In the genomic region with DNA sequence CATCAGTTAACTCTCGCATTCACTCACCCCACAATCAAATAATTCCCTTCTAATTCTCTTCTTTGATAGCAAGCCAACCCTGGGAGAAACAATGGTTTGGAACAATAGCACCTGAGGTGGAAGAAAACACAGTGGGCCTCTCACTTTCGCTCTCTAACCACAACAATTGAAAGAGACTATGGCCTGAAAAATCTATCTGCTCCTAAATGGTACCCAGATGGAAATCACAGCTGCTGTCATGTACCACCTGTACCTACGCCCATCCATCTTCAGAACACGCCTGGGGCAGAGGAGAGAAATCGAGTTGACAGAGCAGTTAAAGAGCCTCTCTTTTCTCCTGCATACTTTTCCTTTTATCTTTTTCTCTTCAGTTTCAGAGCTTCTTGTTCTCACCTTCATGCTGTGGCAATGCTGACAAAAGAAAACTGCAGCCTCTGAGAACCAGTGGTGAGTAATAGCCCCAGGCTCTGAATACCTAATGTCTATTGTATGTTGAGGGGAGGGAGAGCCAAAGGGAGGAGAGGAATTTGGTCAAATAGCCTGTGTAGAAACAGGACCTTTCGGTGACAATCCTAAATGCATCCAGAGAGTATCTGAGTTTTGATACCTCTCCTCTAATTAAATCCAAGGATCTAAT, we compare ENCODE assay signal across 14 cellular contexts. TPM values are rescaled to one million over a fixed set of nuclear protein-coding genes. Genes with fewer than 3 reads are reported as not detected.
DNase-seq lines count a peak whose midpoint lies in the region; ATAC-seq and TF ChIP-seq lines count a peak whose summit lies in the region.
"Had no signal": no experiment of that assay in that cellular context is flagged by ENCODE, and none has a peak within 500 bp of the region (broad histone marks: within the 10 kb centered on the region; RNA-seq: fewer than 3 reads in every experiment).

No MANE protein-coding gene starts in this region.

- peaks cover 32% of the 10 kb centered on the region for H3K4me1 Mint-ChIP-seq in brain
- H3K4me1 Mint-ChIP-seq in activated CD8-positive, alpha-beta T cell treated with anti-CD3 and anti-CD28 coated beads, Interleukin-2, amount 10 ng/mL, durations not matched to agents 7 days and 5 days (ENCODE audit: low read depth) = no peaks in the 10 kb centered on the region
- no peaks in the 10 kb centered on the region for H3K4me1 Mint-ChIP-seq in activated T-helper 2 cell treated with anti-CD3 and anti-CD28 coated beads, Interferon-gamma antibody, Interleukin-2, Interleukin-4, amounts not matched to agents 10 μg/mL and 5 μg/mL and 100 μg/mL, durations not matched to agents 14 hours and 24 hours and 36 hours (ENCODE audit: low read depth)
- H3K4me1 Mint-ChIP-seq: CD14-positive monocyte had no signal

- CTCF ChIA-PET in activated CD8-positive, alpha-beta T cell treated with anti-CD3 and anti-CD28 coated beads, Interleukin-2, amount 10 ng/mL, durations not matched to agents 7 days and 5 days (lab: Charles Lee) = no interaction called here

- intact Hi-C loops in activated T-helper 2 cell treated with anti-CD3 and anti-CD28 coated beads, Interferon-gamma antibody, Interleukin-2, Interleukin-4, amounts not matched to agents 10 μg/mL and 5 μg/mL and 100 μg/mL, durations not matched to agents 14 hours and 24 hours and 36 hours (cut with micrococcal nuclease) = no loop called here

- no peaks in the 10 kb centered on the region for H3K27me3 ChIP-seq in layer of hippocampus (ENCODE audit: control insufficient read depth, insufficient read depth, low read length)

- ATAC-seq in activated CD8-positive, alpha-beta T cell treated with anti-CD3 and anti-CD28 coated beads, Interleukin-2, amount 10 ng/mL, durations not matched to agents 7 days and 5 days = no peak
- ATAC-seq in HG03039 (IDR thresholded peaks at IDR 0.05; ENCODE audit: unreplicated experiment) = no peak

- DNase-seq in AG08395 (ENCODE audit: low spot score) = peak; percentile 55
- DNase-seq in HT1080 (ENCODE audit: low read depth) = peak; percentile 48
- no peak for DNase-seq in activated CD8-positive, alpha-beta T cell treated with anti-CD3 and anti-CD28 coated beads, Interleukin-2, amount 10 ng/mL, durations not matched to agents 7 days and 5 days
- no peak for DNase-seq in activated T-helper 2 cell treated with anti-CD3 and anti-CD28 coated beads, Interferon-gamma antibody, Interleukin-2, Interleukin-4, amounts not matched to agents 10 μg/mL and 5 μg/mL and 100 μg/mL, durations not matched to agents 14 hours and 24 hours and 36 hours (ENCODE audit: low spot score)
- DNase-seq in NCI-H2227 (lab: John Stamatoyannopoulos, UW; ENCODE audit: unreplicated experiment) = no peak
- DNase-seq: activated T-cell treated with anti-CD3 and anti-CD28 coated beads for 4 hours; stimulated activated CD4-positive, alpha-beta T cell treated with anti-CD3 and anti-CD28 coated beads, Interleukin-2, amount 100 ng/mL, for 24 hours had no signal

- H3K36me3 Mint-ChIP-seq in brain = no peaks in the 10 kb centered on the region
- H3K36me3 Mint-ChIP-seq in activated CD8-positive, alpha-beta T cell treated with anti-CD3 and anti-CD28 coated beads, Interleukin-2, amount 10 ng/mL, durations not matched to agents 7 days and 5 days (ENCODE audit: low read depth) = no peaks in the 10 kb centered on the region
- no peaks in the 10 kb centered on the region for H3K36me3 Mint-ChIP-seq in activated T-helper 2 cell treated with anti-CD3 and anti-CD28 coated beads, Interferon-gamma antibody, Interleukin-2, Interleukin-4, amounts not matched to agents 10 μg/mL and 5 μg/mL and 100 μg/mL, durations not matched to agents 14 hours and 24 hours and 36 hours (ENCODE audit: low read depth)
- H3K36me3 Mint-ChIP-seq: CD14-positive monocyte had no signal

- peak overlapping the region; percentile 15 to 94 (median 84) for H3K27ac Mint-ChIP-seq in brain
- no peak overlapping the region for H3K27ac Mint-ChIP-seq in activated CD8-positive, alpha-beta T cell treated with anti-CD3 and anti-CD28 coated beads, Interleukin-2, amount 10 ng/mL, durations not matched to agents 7 days and 5 days
- H3K27ac Mint-ChIP-seq in activated T-helper 2 cell treated with anti-CD3 and anti-CD28 coated beads, Interferon-gamma antibody, Interleukin-2, Interleukin-4, amounts not matched to agents 10 μg/mL and 5 μg/mL and 100 μg/mL, durations not matched to agents 14 hours and 24 hours and 36 hours = no peak overlapping the region
- H3K27ac Mint-ChIP-seq: CD14-positive monocyte had no signal

- no peaks in the 10 kb centered on the region for H3K9me3 Mint-ChIP-seq in brain
- no peaks in the 10 kb centered on the region for H3K9me3 Mint-ChIP-seq in activated CD8-positive, alpha-beta T cell treated with anti-CD3 and anti-CD28 coated beads, Interleukin-2, amount 10 ng/mL, durations not matched to agents 7 days and 5 days (ENCODE audit: insufficient read depth)
- H3K9me3 Mint-ChIP-seq in activated T-helper 2 cell treated with anti-CD3 and anti-CD28 coated beads, Interferon-gamma antibody, Interleukin-2, Interleukin-4, amounts not matched to agents 10 μg/mL and 5 μg/mL and 100 μg/mL, durations not matched to agents 14 hours and 24 hours and 36 hours = no peaks in the 10 kb centered on the region

- H3K27me3 Mint-ChIP-seq in brain = no peaks in the 10 kb centered on the region
- H3K27me3 Mint-ChIP-seq in activated CD8-positive, alpha-beta T cell treated with anti-CD3 and anti-CD28 coated beads, Interleukin-2, amount 10 ng/mL, durations not matched to agents 7 days and 5 days (ENCODE audit: low read depth) = no peaks in the 10 kb centered on the region
- H3K27me3 Mint-ChIP-seq in activated T-helper 2 cell treated with anti-CD3 and anti-CD28 coated beads, Interferon-gamma antibody, Interleukin-2, Interleukin-4, amounts not matched to agents 10 μg/mL and 5 μg/mL and 100 μg/mL, durations not matched to agents 14 hours and 24 hours and 36 hours (ENCODE audit: low read depth) = peaks cover 4% of the 10 kb centered on the region

- peak overlapping the region; percentile 11 for H3K27ac ChIP-seq in layer of hippocampus (ENCODE audit: low read depth, low read length)
- H3K27ac ChIP-seq: KMS-11, SK-N-MC had no signal

- POLR2A ChIA-PET in activated CD8-positive, alpha-beta T cell treated with anti-CD3 and anti-CD28 coated beads, Interleukin-2, amount 10 ng/mL, durations not matched to agents 7 days and 5 days (lab: Charles Lee) = no interaction called here

- TF ChIP-seq CTCF in brain (conservative IDR thresholded peaks at IDR 0.05) = no peak

- peak overlapping the region; percentile 7 to 64 (median 39) for H3K4me3 Mint-ChIP-seq in brain
- H3K4me3 Mint-ChIP-seq in activated CD8-positive, alpha-beta T cell treated with anti-CD3 and anti-CD28 coated beads, Interleukin-2, amount 10 ng/mL, durations not matched to agents 7 days and 5 days = no peak overlapping the region
- no peak overlapping the region for H3K4me3 Mint-ChIP-seq in activated T-helper 2 cell treated with anti-CD3 and anti-CD28 coated beads, Interferon-gamma antibody, Interleukin-2, Interleukin-4, amounts not matched to agents 10 μg/mL and 5 μg/mL and 100 μg/mL, durations not matched to agents 14 hours and 24 hours and 36 hours (ENCODE audit: low read depth)
- H3K4me3 Mint-ChIP-seq: CD14-positive monocyte had no signal

RNA-seq across cellular contexts. Expression of a gene that starts 57.8 kb away (rescaled TPM):
- not detected in 2 replicates for total RNA-seq in HT1080 (2014; rRNA removed; shearing (Covaris generic))
- 0.03 TPM in 1 of 2 replicates, not detected in the other for polyA plus RNA-seq in HT1080 (2015; cell fraction: cytosol; rRNA removed)
- polyA plus RNA-seq in HT1080 (2015; cell fraction: nucleus; rRNA removed) = 0.08 and 0.09 TPM in 2 replicates
- not detected for polyA plus RNA-seq in brain (ENCODE audit: insufficient read depth, low read depth, low replicate concordance)
- under 1 TPM; 0.37 to 0.66 TPM for total RNA-seq in activated CD8-positive, alpha-beta T cell treated with anti-CD3 and anti-CD28 coated beads, Interleukin-2, amount 10 ng/mL, durations not matched to agents 7 days and 5 days
- total RNA-seq in activated T-helper 2 cell treated with anti-CD3 and anti-CD28 coated beads, Interferon-gamma antibody, Interleukin-2, Interleukin-4, amounts not matched to agents 10 μg/mL and 5 μg/mL and 100 μg/mL, durations not matched to agents 14 hours and 24 hours and 36 hours = not detected in 2 replicates
- total RNA-seq: urinary bladder had no signal

Comparison
In these comparisons a context has a peak if more than half of its experiments do, and no peak if none do; other contexts are left out.
1. DNase-seq: peak in AG08395 (single experiment) and HT1080 (single experiment); none in activated CD8-positive, alpha-beta T cell treated with anti-CD3 and anti-CD28 coated beads, Interleukin-2, amount 10 ng/mL, durations not matched to agents 7 days and 5 days (single experiment), activated T-helper 2 cell treated with anti-CD3 and anti-CD28 coated beads, Interferon-gamma antibody, Interleukin-2, Interleukin-4, amounts not matched to agents 10 μg/mL and 5 μg/mL and 100 μg/mL, durations not matched to agents 14 hours and 24 hours and 36 hours (single experiment) and NCI-H2227 (single experiment).
2. H3K27ac Mint-ChIP-seq: peak in brain (5 of 5); none in activated CD8-positive, alpha-beta T cell treated with anti-CD3 and anti-CD28 coated beads, Interleukin-2, amount 10 ng/mL, durations not matched to agents 7 days and 5 days (single experiment) and activated T-helper 2 cell treated with anti-CD3 and anti-CD28 coated beads, Interferon-gamma antibody, Interleukin-2, Interleukin-4, amounts not matched to agents 10 μg/mL and 5 μg/mL and 100 μg/mL, durations not matched to agents 14 hours and 24 hours and 36 hours (single experiment).
3. H3K4me3 Mint-ChIP-seq: peak in brain (5 of 5); none in activated CD8-positive, alpha-beta T cell treated with anti-CD3 and anti-CD28 coated beads, Interleukin-2, amount 10 ng/mL, durations not matched to agents 7 days and 5 days (single experiment) and activated T-helper 2 cell treated with anti-CD3 and anti-CD28 coated beads, Interferon-gamma antibody, Interleukin-2, Interleukin-4, amounts not matched to agents 10 μg/mL and 5 μg/mL and 100 μg/mL, durations not matched to agents 14 hours and 24 hours and 36 hours (single experiment).